In the genomic region with DNA sequence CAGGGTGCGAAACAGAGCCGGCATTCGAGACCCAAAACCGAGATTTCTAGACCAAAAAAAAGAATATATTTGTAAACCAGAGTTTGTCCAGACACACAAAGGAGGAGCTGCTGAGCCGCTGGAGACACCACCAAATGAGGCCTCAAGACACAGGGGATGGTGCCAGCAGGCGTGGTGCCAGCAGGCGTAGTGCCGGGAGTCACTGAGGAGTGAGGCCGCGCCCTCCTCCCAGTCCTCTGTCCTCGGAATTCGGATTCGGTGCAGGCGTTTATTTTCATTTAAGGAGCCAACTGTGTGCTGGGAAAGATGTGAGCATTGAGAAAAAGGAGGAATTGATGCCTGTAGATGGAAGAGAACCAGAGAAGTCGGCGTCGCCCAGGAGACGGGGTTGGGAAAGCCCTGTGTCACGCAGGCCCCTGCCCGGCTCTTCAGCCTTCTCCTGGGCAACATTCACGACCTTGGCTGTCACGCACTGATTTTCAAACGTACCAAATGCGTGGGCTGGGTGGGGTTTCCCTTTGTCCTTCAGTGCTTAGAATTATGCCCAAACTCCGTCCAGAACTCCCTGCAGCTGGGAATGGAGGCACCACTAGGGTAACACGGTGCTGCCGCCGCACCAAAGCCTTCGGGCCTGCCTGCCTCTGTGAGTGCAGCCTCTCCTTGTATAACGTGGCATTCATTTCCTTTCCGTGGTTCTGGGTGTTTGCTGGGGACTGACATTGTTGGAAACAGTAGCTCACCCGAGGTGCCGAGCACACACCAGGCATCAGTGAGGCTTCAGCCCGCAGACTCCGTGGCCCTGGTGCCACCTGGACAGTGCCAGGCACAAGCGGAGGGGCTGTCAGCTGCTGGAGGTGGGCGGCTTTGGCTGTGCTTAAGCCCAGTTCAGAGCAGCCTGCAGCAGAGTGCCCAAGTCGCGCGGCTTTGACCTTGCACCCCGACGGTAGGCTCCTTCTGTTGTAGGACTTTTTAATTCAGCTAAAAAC, we compare ENCODE assay signal across 11 cellular contexts. TPM values are rescaled to one million over a fixed set of nuclear protein-coding genes. Genes with fewer than 3 reads are reported as not detected.
DNase-seq lines count a peak whose midpoint lies in the region; ATAC-seq, FAIRE-seq and TF ChIP-seq lines count a peak whose summit lies in the region.
"Had no signal": no experiment of that assay in that cellular context is flagged by ENCODE, and none has a peak within 500 bp of the region (broad histone marks: within the 10 kb centered on the region; RNA-seq: fewer than 3 reads in every experiment).

No MANE protein-coding gene starts in this region.

- H3K4me3 ChIP-seq in AG09309 (ENCODE audit: control insufficient read depth, low read depth, low read length) (no peak overlapping the region), pancreas (no peak overlapping the region)
- H3K4me3 ChIP-seq: HAP-1 had no signal

- no peak overlapping the region for H3K27ac ChIP-seq in pancreas

- peaks cover 0 to 17% (median 0%) of the 10 kb centered on the region in 3 donors for H3K36me3 ChIP-seq in pancreas

- no peaks in the 10 kb centered on the region for H3K9me3 ChIP-seq in pancreas
- H3K9me3 ChIP-seq: HAP-1 had no signal

- H3K9me3 Mint-ChIP-seq in T-helper 2 cell treated with Interferon-gamma antibody and Interleukin-4, amounts not matched to agents 5 μg/mL and 100 μg/mL, for 36 hours, result no peaks in the 10 kb centered on the region
- no peaks in the 10 kb centered on the region for H3K9me3 Mint-ChIP-seq in activated T-cell treated with anti-CD3 and anti-CD28 coated beads, Interleukin-2, amount 50 U/mL, for 4 hours

- H3K4me1 Mint-ChIP-seq in T-helper 2 cell treated with Interferon-gamma antibody and Interleukin-4, amounts not matched to agents 5 μg/mL and 100 μg/mL, for 36 hours (ENCODE audit: low read depth), result peaks cover 18% of the 10 kb centered on the region
- H3K4me1 Mint-ChIP-seq in activated T-cell treated with anti-CD3 and anti-CD28 coated beads, Interleukin-2, amount 50 U/mL, for 4 hours (ENCODE audit: low read depth), result peaks cover 22% of the 10 kb centered on the region

- H3K4me1 ChIP-seq in pancreas, result no peaks in the 10 kb centered on the region
- H3K4me1 ChIP-seq: HAP-1 had no signal

- H3K27me3 Mint-ChIP-seq in T-helper 2 cell treated with Interferon-gamma antibody and Interleukin-4, amounts not matched to agents 5 μg/mL and 100 μg/mL, for 36 hours (ENCODE audit: low read depth), result no peaks in the 10 kb centered on the region
- H3K27me3 Mint-ChIP-seq in activated T-cell treated with anti-CD3 and anti-CD28 coated beads, Interleukin-2, amount 50 U/mL, for 4 hours (ENCODE audit: low read depth), result no peaks in the 10 kb centered on the region

- WGBS in pancreas, 2 donors, result 84 to 87% methylated on average over 42 of the region's 42 CpGs

- peak; percentile 21 for TF ChIP-seq CTCF in AG09309 (IDR thresholded peaks at IDR 0.05; ENCODE audit: control insufficient read depth, insufficient read depth, low read depth, low read length, missing control alignments)
- TF ChIP-seq CTCF in pancreas (IDR thresholded peaks at IDR 0.05), result no peak

- H3K27ac Mint-ChIP-seq in T-helper 2 cell treated with Interferon-gamma antibody and Interleukin-4, amounts not matched to agents 5 μg/mL and 100 μg/mL, for 36 hours, result peak overlapping the region; percentile 55

- peak in 3 of 4 donors; percentile 60 to 77 (median 73) for ATAC-seq in pancreas
- no peak for ATAC-seq in HG02884 (IDR thresholded peaks at IDR 0.05; ENCODE audit: unreplicated experiment)
- ATAC-seq in activated T-cell treated with anti-CD3 and anti-CD28 coated beads, Interleukin-2, amount 50 U/mL, for 4 hours, result no peak
- ATAC-seq in GM21717 (IDR thresholded peaks at IDR 0.05; ENCODE audit: unreplicated experiment), result no peak

- no peaks in the 10 kb centered on the region for H3K27me3 ChIP-seq in pancreas

- H3K36me3 Mint-ChIP-seq in T-helper 2 cell treated with Interferon-gamma antibody and Interleukin-4, amounts not matched to agents 5 μg/mL and 100 μg/mL, for 36 hours (ENCODE audit: low read depth), result peaks cover 52% of the 10 kb centered on the region
- peaks cover 26% of the 10 kb centered on the region for H3K36me3 Mint-ChIP-seq in activated T-cell treated with anti-CD3 and anti-CD28 coated beads, Interleukin-2, amount 50 U/mL, for 4 hours (ENCODE audit: insufficient read depth)

- no peak overlapping the region for H3K4me3 Mint-ChIP-seq in T-helper 2 cell treated with Interferon-gamma antibody and Interleukin-4, amounts not matched to agents 5 μg/mL and 100 μg/mL, for 36 hours
- H3K4me3 Mint-ChIP-seq in activated T-cell treated with anti-CD3 and anti-CD28 coated beads, Interleukin-2, amount 50 U/mL, for 4 hours, result no peak overlapping the region

- intact Hi-C loops in pancreas (cut with DNase I), result no loop called here

- DNase-seq in AG09309 (ENCODE audit: low read depth) (peak; percentile 42), globus pallidus (ENCODE audit: low spot score) (peak; percentile 72), pancreas (peak in 5 of 6 donors; percentile 37 to 66 (median 60))
- no peak for DNase-seq in T-helper 2 cell treated with Interferon-gamma antibody and Interleukin-4, amounts not matched to agents 5 μg/mL and 100 μg/mL, for 36 hours (ENCODE audit: low spot score)
- no peak for DNase-seq in activated effector memory CD4-positive, alpha-beta T cell treated with anti-CD3 and anti-CD28 coated beads, Interleukin-2, amount 50 U/mL, for 16 hours
- DNase-seq in activated T-cell treated with anti-CD3 and anti-CD28 coated beads, Interleukin-2, amount 50 U/mL, for 4 hours, result no peak
- DNase-seq: activated CD4-positive, alpha-beta T cell treated with anti-CD3 and anti-CD28 coated beads for 1 hour; NCI-H345 had no signal

- FAIRE-seq in pancreas (lab: Jason Lieb, UNC), result no peak

RNA-seq across cellular contexts. Expression of a gene that starts 49.0 kb away (rescaled TPM):
- total RNA-seq in pancreas, result 10 to 100 TPM in 4 of 6 donors, 1 to 10 TPM in 2; 9.5 to 15.1 (median 12.4) TPM
- polyA plus RNA-seq in pancreas, result 10 to 100 TPM; 22.4 to 30.8 TPM
- 10 to 100 TPM; 35.7 to 42.4 (median 42.1) TPM for total RNA-seq in activated T-cell treated with anti-CD3 and anti-CD28 coated beads, Interleukin-2, amount 50 U/mL, for 4 hours

Comparison
In these comparisons a context has a peak if more than half of its experiments do, and no peak if none do; other contexts are left out.
1. DNase-seq: peak in AG09309 (single experiment), globus pallidus (single experiment) and pancreas (5 of 6); none in T-helper 2 cell treated with Interferon-gamma antibody and Interleukin-4, amounts not matched to agents 5 μg/mL and 100 μg/mL, for 36 hours (single experiment), activated effector memory CD4-positive, alpha-beta T cell treated with anti-CD3 and anti-CD28 coated beads, Interleukin-2, amount 50 U/mL, for 16 hours (single experiment) and activated T-cell treated with anti-CD3 and anti-CD28 coated beads, Interleukin-2, amount 50 U/mL, for 4 hours (single experiment).
2. ATAC-seq: peak in pancreas (3 of 4); none in HG02884 (single experiment), activated T-cell treated with anti-CD3 and anti-CD28 coated beads, Interleukin-2, amount 50 U/mL, for 4 hours (0 of 2) and GM21717 (single experiment).